In genomic region chr13:76886292-76887061, GRCh38 we compare ENCODE assay signal across 8 cellular contexts. TPM values are rescaled to one million over a fixed set of nuclear protein-coding genes. Genes with fewer than 3 reads are reported as not detected.
DNase-seq lines count a peak whose midpoint lies in the region; ATAC-seq and TF ChIP-seq lines count a peak whose summit lies in the region.

TSS of gene KCTD12 (minus strand) at chr13:76886405. CDS start at chr13:76886148, 257 bp downstream.

- H3K4me1 ChIP-seq in osteoblast (ENCODE audit: insufficient read depth, low read length), result peaks cover 46% of the 10 kb centered on the region

- peaks cover 0 to 11% of the 10 kb centered on the region in 2 donors for H3K36me3 Mint-ChIP-seq in activated naive CD4-positive, alpha-beta T cell treated with anti-CD3 and anti-CD28 coated beads, Interleukin-2, amount 50 U/mL, for 72 hours

- no peaks in the 10 kb centered on the region for H3K9me3 Mint-ChIP-seq in activated naive CD4-positive, alpha-beta T cell treated with anti-CD3 and anti-CD28 coated beads, Interleukin-2, amount 50 U/mL, for 72 hours

- H4K20me1 ChIP-seq in osteoblast (ENCODE audit: insufficient read depth, low read length), result no peaks in the 10 kb centered on the region

- no peak for TF ChIP-seq CTCF in osteoblast (IDR thresholded peaks at IDR 0.05; ENCODE audit: extremely low read depth, low read depth, low read length)

- peaks cover 27% of the 10 kb centered on the region for H3K79me2 ChIP-seq in osteoblast (ENCODE audit: insufficient read depth, low read length)

- peak; percentile 61 for ATAC-seq in GM21423 (IDR thresholded peaks at IDR 0.05; ENCODE audit: unreplicated experiment)
- ATAC-seq in activated naive CD4-positive, alpha-beta T cell treated with anti-CD3 and anti-CD28 coated beads, Interleukin-2, amount 50 U/mL, for 72 hours, result peak; percentile 68 to 76

- H3K27ac ChIP-seq in osteoblast (ENCODE audit: low read depth, low read length), result peak within 1 kb of the TSS; percentile 20
- peak within 1 kb of the TSS; percentile 81 for H3K27ac ChIP-seq in temporal lobe (ENCODE audit: low read depth, low read length)

- no peaks in the 10 kb centered on the region for H3K9me3 ChIP-seq in osteoblast (ENCODE audit: low read depth, low read length)

- in situ Hi-C loops in SK-MEL-5 (cut with HindIII; ENCODE audit: low pct_unique_long_range_greater_than_20kb, low sequenced_read_pairs), result no loop called here

- H3K27ac Mint-ChIP-seq in activated naive CD4-positive, alpha-beta T cell treated with anti-CD3 and anti-CD28 coated beads, Interleukin-2, amount 50 U/mL, for 72 hours, result peak within 1 kb of the TSS; percentile 61 to 91

- peak within 1 kb of the TSS; percentile 93 for H3K4me2 ChIP-seq in osteoblast (ENCODE audit: insufficient read depth, low read length)

- H2AFZ ChIP-seq in osteoblast (ENCODE audit: low read length), result peak within 1 kb of the TSS; percentile 94

- peak within 1 kb of the TSS; percentile 83 for H3K4me3 ChIP-seq in osteoblast (ENCODE audit: insufficient read depth, low read length)

- no peaks in the 10 kb centered on the region for H3K27me3 ChIP-seq in osteoblast (ENCODE audit: insufficient read depth, low read length)

- DNase-seq in DMS53 (lab: John Stamatoyannopoulos, UW) (peak; percentile 76), HuH-7 (ENCODE audit: low spot score) (peak; percentile 52), SK-MEL-5 (ENCODE audit: low read depth, low spot score) (peak; percentile 59), glomerular visceral epithelial cell (ENCODE audit: extremely low spot score) (peak; percentile 76), osteoblast (ENCODE audit: insufficient read length, low spot score, missing footprints) (peak; percentile 90)
- peak; percentile 76 to 77 for DNase-seq in activated naive CD4-positive, alpha-beta T cell treated with anti-CD3 and anti-CD28 coated beads, Interleukin-2, amount 50 U/mL, for 72 hours (ENCODE audit: low spot score in 2 of 2)

- H3K36me3 ChIP-seq in osteoblast (ENCODE audit: insufficient read depth, low read length), result no peaks in the 10 kb centered on the region

RNA-seq across cellular contexts. Expression of gene KCTD12, which starts in this region (rescaled TPM):
- 5.4 and 7.3 TPM in 2 replicates for total RNA-seq in SK-MEL-5 (2014; rRNA removed; shearing (Covaris generic))
- 7.4 and 9.2 TPM in 2 replicates for polyA plus RNA-seq in SK-MEL-5 (2015; cell fraction: cytosol; rRNA removed)
- 2.7 and 3.3 TPM in 2 replicates for polyA plus RNA-seq in SK-MEL-5 (2015; cell fraction: nucleus; rRNA removed)
- 10 to 100 TPM in 1 of 2 donors, 1 to 10 TPM in 1; 5.2 to 12.2 TPM for total RNA-seq in activated naive CD4-positive, alpha-beta T cell treated with anti-CD3 and anti-CD28 coated beads, Interleukin-2, amount 50 U/mL, for 72 hours
- total RNA-seq in osteoblast (29.0 and 56.0 TPM in 2 replicates), temporal lobe (126 TPM)

Comparison
In these comparisons a context has a peak if more than half of its experiments do, and no peak if none do; other contexts are left out.
1. Peak in every context shown above with its lines: DNase-seq, ATAC-seq, H3K4me3 ChIP-seq and H3K27ac ChIP-seq.